Comparison of ENCODE assay signal across 20 cellular contexts in genomic region chr19:1278713-1279112, GRCh38. TPM values are rescaled to one million over a fixed set of nuclear protein-coding genes. Genes with fewer than 3 reads are reported as not detected.
DNase-seq lines count a peak whose midpoint lies in the region; ATAC-seq, FAIRE-seq and TF ChIP-seq lines count a peak whose summit lies in the region.
"Had no signal": no experiment of that assay in that cellular context is flagged by ENCODE, and none has a peak within 500 bp of the region (broad histone marks: within the 10 kb centered on the region; RNA-seq: fewer than 3 reads in every experiment).

No MANE protein-coding gene starts in this region.

- no peak for TF ChIP-seq RAD21 in HepG2 (CRISPR knock-in tag; IDR thresholded peaks at IDR 0.05)

- peaks cover 12% of the 10 kb centered on the region for H3K79me1 ChIP-seq in trophoblast cell (ENCODE audit: low read length)

- WGBS in HepG2 (ENCODE audit: low lambda C conversion rate) = 92% methylated on average over 5 of the region's 13 CpGs
- WGBS in trophoblast cell (ENCODE audit: extremely low coverage, insufficient coverage, insufficient read length) = no CpG with 5 or more reads among the region's 13 CpGs

- H2BK12ac ChIP-seq in trophoblast cell (ENCODE audit: low read length) = no peak overlapping the region

- intact Hi-C loops in HepG2 (cut with micrococcal nuclease; ENCODE audit: unreplicated experiment) = loop anchor here (1.0 to 2.0 kb wide), 2 partner anchors 36 to 94 kb away; no protein-coding TSS in a partner anchor

- H3K9me3 ChIP-seq in HEK293 (ENCODE audit: control insufficient read depth, insufficient read depth, low read depth, low read length) = no peaks in the 10 kb centered on the region
- no peaks in the 10 kb centered on the region for H3K9me3 ChIP-seq in HepG2 (ENCODE audit: low read length)
- no peaks in the 10 kb centered on the region for H3K9me3 ChIP-seq in trophoblast cell (ENCODE audit: insufficient read depth, low read depth, low read length)

- H3K23ac ChIP-seq in trophoblast cell (ENCODE audit: low read length) = no peak overlapping the region

- peaks cover 5% of the 10 kb centered on the region for H3K36me3 Mint-ChIP-seq in chondrocyte (ENCODE audit: low read depth)

- no peak overlapping the region for H3K4me3 ChIP-seq in AG09309 (ENCODE audit: control insufficient read depth, low read depth, low read length)
- H3K4me3 ChIP-seq in HEK293 (ENCODE audit: low read depth, low read length) = no peak overlapping the region
- H3K4me3 ChIP-seq in HepG2 (replicated peaks in 1 of 3; ENCODE audit: insufficient read depth in 1 of 3, low read depth in 2 of 3, low read length in 3 of 3) = no peak overlapping the region
- H3K4me3 ChIP-seq in trophoblast cell (ENCODE audit: low read depth, low read length) = peak overlapping the region; percentile 18
- no peak overlapping the region for H3K4me3 ChIP-seq in foreskin fibroblast (ENCODE audit: low read depth in 1 of 2, low read length in 2 of 2)
- H3K4me3 ChIP-seq: GM23338 had no signal

- CTCF ChIA-PET in HEK293 (lab: Yijun Ruan, JAX) (interaction anchor here (0.6 to 4.4 kb wide), 10 partner anchors 34 to 231 kb away, joined by 3 to 28 read pairs (median 3); partner anchors contain the start of gene ATP5F1D), HepG2 (lab: Yijun Ruan, JAX; ENCODE audit: low intra/inter-chr PET ratio, low total read pairs) (interaction anchor here (1.6 to 1.7 kb wide), 2 partner anchors 34 to 37 kb away, joined by 6 read pairs; no protein-coding TSS in a partner anchor)

- H3K36me3 ChIP-seq in HEK293 (ENCODE audit: control insufficient read depth in 2 of 2, insufficient read depth in 1 of 2, low read length in 2 of 2) (peaks cover 0 to 50% of the 10 kb centered on the region in 2 experiments; a peak in 1 of 3 replicates), HepG2 (replicated peaks in 1 of 2; ENCODE audit: control insufficient read depth in 1 of 2, insufficient read depth in 2 of 2, low read length in 2 of 2) (peaks cover 9 to 23% of the 10 kb centered on the region in 2 experiments; a peak in 4 of 5 replicates), trophoblast cell (ENCODE audit: control insufficient read depth in 1 of 2, insufficient read depth in 2 of 2, low read length in 2 of 2) (peaks cover 23% of the 10 kb centered on the region in 2 experiments)

- no peak overlapping the region for H3K4ac ChIP-seq in trophoblast cell (ENCODE audit: low read depth, low read length)

- no peak overlapping the region for H3K9ac ChIP-seq in HepG2 (ENCODE audit: insufficient read depth, low read depth, low read length)
- H3K9ac ChIP-seq in trophoblast cell (ENCODE audit: low read length) = no peak overlapping the region

- H3K79me2 ChIP-seq in HepG2 (ENCODE audit: insufficient read depth, low read length) = peaks cover 4% of the 10 kb centered on the region
- H3K79me2 ChIP-seq in trophoblast cell (ENCODE audit: control insufficient read depth, insufficient read depth, low read length, poor library complexity) = peaks cover 10% of the 10 kb centered on the region

- H2AFZ ChIP-seq in HepG2 (ENCODE audit: low read length) (no peak overlapping the region), trophoblast cell (ENCODE audit: insufficient read depth, low read length, poor library complexity) (no peak overlapping the region)
- H2AFZ ChIP-seq: GM23338 had no signal

- H3K18ac ChIP-seq in trophoblast cell (ENCODE audit: low read length) = no peak overlapping the region

- no peak for ATAC-seq in HepG2
- ATAC-seq: GM23338, HCT116 had no signal

- H3K4me1 Mint-ChIP-seq in chondrocyte (ENCODE audit: low read depth) = peaks cover 18% of the 10 kb centered on the region

- no peak for TF ChIP-seq POLR2A in HepG2 (IDR thresholded peaks at IDR 0.05; ENCODE audit: insufficient read depth in 1 of 2, low read depth in 2 of 2, low read length in 2 of 2)

- H4K91ac ChIP-seq in trophoblast cell (ENCODE audit: low read depth, low read length) = no peak overlapping the region

- peaks cover 8% of the 10 kb centered on the region for H3K4me1 ChIP-seq in HEK293 (ENCODE audit: control insufficient read depth, insufficient read depth, low read length)
- peaks cover 37% of the 10 kb centered on the region for H3K4me1 ChIP-seq in HepG2 (ENCODE audit: insufficient read depth, low read length)
- H3K4me1 ChIP-seq in trophoblast cell (ENCODE audit: control insufficient read depth in 1 of 2, insufficient read depth in 2 of 2, low read length in 2 of 2) = peaks cover 17 to 18% of the 10 kb centered on the region in 2 experiments

- H3K27me3 ChIP-seq in HepG2 (ENCODE audit: control insufficient read depth in 1 of 2, insufficient read depth in 2 of 2, low read length in 2 of 2) = no peaks in the 10 kb centered on the region
- H3K27me3 ChIP-seq in trophoblast cell (ENCODE audit: insufficient read depth, low read length) = no peaks in the 10 kb centered on the region

- TF ChIP-seq EP300 in HepG2 (IDR thresholded peaks at IDR 0.05; ENCODE audit: low read depth in 2 of 2, low read length in 2 of 2) (no peak), HepG2 (CRISPR knock-in tag; IDR thresholded peaks at IDR 0.05; ENCODE audit: borderline replicate concordance) (no peak)

- H3K27ac Mint-ChIP-seq in chondrocyte (ENCODE audit: unreplicated experiment) = no peak overlapping the region
- H3K27ac Mint-ChIP-seq: GM23338 had no signal

- H3K4me2 ChIP-seq in HepG2 (ENCODE audit: low read depth, low read length) (no peak overlapping the region), trophoblast cell (ENCODE audit: low read length) (no peak overlapping the region)
- H3K4me2 ChIP-seq: GM23338 had no signal

- TF ChIP-seq CTCF in AG09309 (IDR thresholded peaks at IDR 0.05; ENCODE audit: control insufficient read depth, insufficient read depth, low read depth, low read length, missing control alignments) = peak; percentile 1
- TF ChIP-seq CTCF in HEK293 (tag by site-specific recombination; IDR thresholded peaks at IDR 0.05) = no peak
- TF ChIP-seq CTCF in HepG2 (CRISPR knock-in tag; IDR thresholded peaks at IDR 0.05) = no peak
- TF ChIP-seq CTCF in foreskin fibroblast (IDR thresholded peaks at IDR 0.05; ENCODE audit: low read depth, low read length) = no peak
- TF ChIP-seq CTCF in chondrocyte (IDR thresholded peaks at IDR 0.05) = no peak

- DNase-seq in AG09309 (ENCODE audit: low read depth) (no peak), HepG2 (ENCODE audit: low spot score) (no peak), trophoblast cell (no peak), foreskin fibroblast (no peak), NK-92 (lab: John Stamatoyannopoulos, UW; ENCODE audit: unreplicated experiment) (no peak), chondrocyte (ENCODE audit: low spot score) (no peak)
- DNase-seq: ACHN; AML-193; CD4-positive, alpha-beta T cell; DMS153; DMS79; GDM1; H7 had no signal

- no peaks in the 10 kb centered on the region for H3K27me3 Mint-ChIP-seq in chondrocyte (ENCODE audit: low read depth)

- peaks cover 3% of the 10 kb centered on the region; the same call in 1 of the 2 replicates for H4K20me1 ChIP-seq in HepG2 (ENCODE audit: insufficient read depth, low read length)

- no peak overlapping the region for H2BK120ac ChIP-seq in trophoblast cell (ENCODE audit: insufficient read depth, low read length, poor library complexity)

- H3K27ac ChIP-seq in HEK293 (ENCODE audit: extremely low read depth, low read depth, low read length) = no peak overlapping the region
- H3K27ac ChIP-seq in HepG2 (ENCODE audit: extremely low read length, insufficient read depth, low read length) = no peak overlapping the region
- H3K27ac ChIP-seq in trophoblast cell (ENCODE audit: low read depth, low read length) = no peak overlapping the region
- H3K27ac ChIP-seq: C4-2B had no signal

- no peak overlapping the region for H3K14ac ChIP-seq in trophoblast cell (ENCODE audit: low read length)

- H3K4me3 Mint-ChIP-seq in chondrocyte (ENCODE audit: unreplicated experiment) = no peak overlapping the region
- H3K4me3 Mint-ChIP-seq: GM23338 had no signal

- no peak overlapping the region for H2AK5ac ChIP-seq in trophoblast cell (ENCODE audit: low read length)

- H4K8ac ChIP-seq in trophoblast cell (ENCODE audit: low read depth, low read length) = no peak overlapping the region

- FAIRE-seq in HepG2 (lab: Jason Lieb, UNC) = no peak
- FAIRE-seq: A204.1, GM18507 had no signal

- POLR2A ChIA-PET in HEK293 (lab: Yijun Ruan, JAX) = interaction anchor here (0.6 to 2.8 kb wide), 4 partner anchors 9 to 111 kb away, joined by 3 to 26 read pairs (median 6); partner anchors contain the start of gene CIRBP
- POLR2A ChIA-PET in HepG2 (lab: Yijun Ruan, JAX) = interaction anchor here (1.3 to 1.5 kb wide), 2 partner anchors 9 to 94 kb away, joined by 8 to 12 read pairs; partner anchors contain the start of gene CIRBP

- BruUV-seq in HepG2 (replicated peaks; lab: Mats Ljungman, UMichigan) = no TSS peak

- in situ Hi-C loops in HepG2 (cut with HindIII; ENCODE audit: extremely low pct_ligation_motif_present, low pct_unique_long_range_greater_than_20kb) = loop anchor here (5.0 kb wide), 1 partner anchor 36 kb away; the partner anchor contains the start of gene ATP5F1D

- H4K12ac ChIP-seq in trophoblast cell (ENCODE audit: low read depth, low read length) = no peak overlapping the region

- no peaks in the 10 kb centered on the region for H3K9me3 Mint-ChIP-seq in chondrocyte (ENCODE audit: low read depth)
- H3K9me3 Mint-ChIP-seq: CD4-positive, alpha-beta T cell; GM23338 had no signal

- no peak overlapping the region for H2BK5ac ChIP-seq in trophoblast cell (ENCODE audit: low read depth, low read length, poor library complexity)

RNA-seq across cellular contexts. Expression of gene FAM174C, which starts 3.4 kb away (rescaled TPM):
- total RNA-seq in HepG2 (2016; rRNA removed; fragmentation: Illumina TruSeq; extraction: Trizol) = 21.9 and 31.3 TPM in 2 replicates
- total RNA-seq in HepG2 (2016; cell fraction: cytosol; rRNA removed; fragmentation: Illumina TruSeq; extraction: Trizol; ENCODE audit: low read depth) = 67.5 and 90.2 TPM in 2 replicates
- total RNA-seq in HepG2 (2016; cell fraction: insoluble cytoplasmic fraction; rRNA removed; fragmentation: Illumina TruSeq; extraction: Trizol) = 14.2 and 28.2 TPM in 2 replicates
- 57.9 and 74.3 TPM in 2 replicates for total RNA-seq in HepG2 (2016; cell fraction: membrane; rRNA removed; fragmentation: Illumina TruSeq; extraction: Trizol)
- total RNA-seq in HepG2 (2016; cell fraction: nucleus; rRNA removed; fragmentation: Illumina TruSeq; extraction: Trizol) = 18.6 and 22.9 TPM in 2 replicates
- 19.5 and 21.2 TPM in 2 replicates for polyA plus RNA-seq in HepG2 (2011; rRNA removed)
- polyA plus RNA-seq in HepG2 (2011; cell fraction: cytosol; rRNA removed) = 21.0 and 42.4 TPM in 2 replicates
- 45.8 and 49.4 TPM in 2 replicates for polyA plus RNA-seq in HepG2 (2011; cell fraction: nucleus; rRNA removed)
- 14.1 and 18.2 TPM in 2 replicates for polyA plus RNA-seq in HepG2 (2012)
- 104 and 136 TPM in 2 replicates for polyA plus RNA-seq in HepG2 (2016; cell fraction: cytosol; fragmentation: Illumina TruSeq; extraction: Trizol; ENCODE audit: low read depth)
- polyA plus RNA-seq in HepG2 (2016; cell fraction: insoluble cytoplasmic fraction; fragmentation: Illumina TruSeq; extraction: Trizol; ENCODE audit: low read depth) = 24.1 and 30.7 TPM in 2 replicates
- 78.9 and 88.8 TPM in 2 replicates for polyA plus RNA-seq in HepG2 (2016; cell fraction: membrane; fragmentation: Illumina TruSeq; extraction: Trizol; ENCODE audit: low read depth)
- 43.0 and 56.8 TPM in 2 replicates for polyA plus RNA-seq in HepG2 (2016; cell fraction: nucleus; fragmentation: Illumina TruSeq; extraction: Trizol; ENCODE audit: insufficient read depth, low read depth)
- polyA minus RNA-seq in HepG2 (2011; rRNA and poly(A)+ RNA removed; ENCODE audit: low replicate concordance) = 15.5 and 24.8 TPM in 2 replicates
- 9.4 and 11.7 TPM in 2 replicates for polyA minus RNA-seq in HepG2 (2011; cell fraction: cytosol; rRNA and poly(A)+ RNA removed)
- 6.5 and 6.8 TPM in 2 replicates for polyA minus RNA-seq in HepG2 (2011; cell fraction: nucleus; rRNA and poly(A)+ RNA removed)
- 58.5 and 63.2 TPM in 2 replicates for polyA plus RNA-seq in trophoblast cell (2013)
- 32.7 to 41.3 TPM (median 36.1 TPM) in 3 replicates for total RNA-seq in chondrocyte

RNA-seq across cellular contexts. Expression of gene EFNA2, which starts 7.0 kb away (rescaled TPM):
- total RNA-seq in HepG2 (2016; rRNA removed; fragmentation: Illumina TruSeq; extraction: Trizol) (4.3 and 9.9 TPM in 2 replicates), chondrocyte (7.0 to 7.9 TPM (median 7.2 TPM) in 3 replicates)
- 15.0 and 18.4 TPM in 2 replicates for total RNA-seq in HepG2 (2016; cell fraction: cytosol; rRNA removed; fragmentation: Illumina TruSeq; extraction: Trizol; ENCODE audit: low read depth)
- 5.2 and 11.1 TPM in 2 replicates for total RNA-seq in HepG2 (2016; cell fraction: insoluble cytoplasmic fraction; rRNA removed; fragmentation: Illumina TruSeq; extraction: Trizol)
- total RNA-seq in HepG2 (2016; cell fraction: membrane; rRNA removed; fragmentation: Illumina TruSeq; extraction: Trizol) = 27.1 and 33.2 TPM in 2 replicates
- total RNA-seq in HepG2 (2016; cell fraction: nucleus; rRNA removed; fragmentation: Illumina TruSeq; extraction: Trizol) = 3.7 and 6.5 TPM in 2 replicates
- 6.0 and 11.1 TPM in 2 replicates for polyA plus RNA-seq in HepG2 (2011; rRNA removed)
- polyA plus RNA-seq in HepG2 (2011; cell fraction: cytosol; rRNA removed) = 7.3 and 14.1 TPM in 2 replicates
- polyA plus RNA-seq in HepG2 (2011; cell fraction: nucleus; rRNA removed) = 17.9 and 19.5 TPM in 2 replicates
- 6.4 and 6.8 TPM in 2 replicates for polyA plus RNA-seq in HepG2 (2012)
- 17.9 and 19.1 TPM in 2 replicates for polyA plus RNA-seq in HepG2 (2016; cell fraction: cytosol; fragmentation: Illumina TruSeq; extraction: Trizol; ENCODE audit: low read depth)
- 7.9 and 11.2 TPM in 2 replicates for polyA plus RNA-seq in HepG2 (2016; cell fraction: insoluble cytoplasmic fraction; fragmentation: Illumina TruSeq; extraction: Trizol; ENCODE audit: low read depth)
- 27.7 and 33.0 TPM in 2 replicates for polyA plus RNA-seq in HepG2 (2016; cell fraction: membrane; fragmentation: Illumina TruSeq; extraction: Trizol; ENCODE audit: low read depth)
- 11.7 and 13.4 TPM in 2 replicates for polyA plus RNA-seq in HepG2 (2016; cell fraction: nucleus; fragmentation: Illumina TruSeq; extraction: Trizol; ENCODE audit: insufficient read depth, low read depth)
- 0.28 and 20.0 TPM in 2 replicates for polyA minus RNA-seq in HepG2 (2011; rRNA and poly(A)+ RNA removed; ENCODE audit: low replicate concordance)
- 23.0 and 23.8 TPM in 2 replicates for polyA minus RNA-seq in HepG2 (2011; cell fraction: cytosol; rRNA and poly(A)+ RNA removed)
- 2.8 and 4.2 TPM in 2 replicates for polyA minus RNA-seq in HepG2 (2011; cell fraction: nucleus; rRNA and poly(A)+ RNA removed)
- polyA plus RNA-seq in trophoblast cell (2013) = 7.2 and 7.3 TPM in 2 replicates
- total RNA-seq: CD4-positive, alpha-beta T cell had no signal
- polyA plus RNA-seq: BJ had no signal

RNA-seq across cellular contexts. Expression of gene CIRBP, which starts 9.6 kb away (rescaled TPM):
- total RNA-seq in HepG2 (2016; rRNA removed; fragmentation: Illumina TruSeq; extraction: Trizol) (133 and 135 TPM in 2 replicates), chondrocyte (295 to 320 TPM (median 303 TPM) in 3 replicates)
- total RNA-seq in HepG2 (2016; cell fraction: cytosol; rRNA removed; fragmentation: Illumina TruSeq; extraction: Trizol; ENCODE audit: low read depth) = 96.6 and 116 TPM in 2 replicates
- 122 and 153 TPM in 2 replicates for total RNA-seq in HepG2 (2016; cell fraction: insoluble cytoplasmic fraction; rRNA removed; fragmentation: Illumina TruSeq; extraction: Trizol)
- total RNA-seq in HepG2 (2016; cell fraction: membrane; rRNA removed; fragmentation: Illumina TruSeq; extraction: Trizol) = 83.7 and 88.2 TPM in 2 replicates
- total RNA-seq in HepG2 (2016; cell fraction: nucleus; rRNA removed; fragmentation: Illumina TruSeq; extraction: Trizol) = 100 and 108 TPM in 2 replicates
- polyA plus RNA-seq in HepG2 (2011; rRNA removed) = 140 and 177 TPM in 2 replicates
- polyA plus RNA-seq in HepG2 (2011; cell fraction: cytosol; rRNA removed) = 120 and 152 TPM in 2 replicates
- 887 and 1,037 TPM in 2 replicates for polyA plus RNA-seq in HepG2 (2011; cell fraction: nucleus; rRNA removed)
- 154 and 221 TPM in 2 replicates for polyA plus RNA-seq in HepG2 (2012)
- 39.2 and 45.5 TPM in 2 replicates for polyA plus RNA-seq in HepG2 (2016; cell fraction: cytosol; fragmentation: Illumina TruSeq; extraction: Trizol; ENCODE audit: low read depth)
- 156 and 182 TPM in 2 replicates for polyA plus RNA-seq in HepG2 (2016; cell fraction: insoluble cytoplasmic fraction; fragmentation: Illumina TruSeq; extraction: Trizol; ENCODE audit: low read depth)
- polyA plus RNA-seq in HepG2 (2016; cell fraction: membrane; fragmentation: Illumina TruSeq; extraction: Trizol; ENCODE audit: low read depth) = 63.6 and 72.0 TPM in 2 replicates
- polyA plus RNA-seq in HepG2 (2016; cell fraction: nucleus; fragmentation: Illumina TruSeq; extraction: Trizol; ENCODE audit: insufficient read depth, low read depth) = 293 and 318 TPM in 2 replicates
- polyA minus RNA-seq in HepG2 (2011; rRNA and poly(A)+ RNA removed; ENCODE audit: low replicate concordance) = 38.8 and 49.7 TPM in 2 replicates
- polyA minus RNA-seq in HepG2 (2011; cell fraction: cytosol; rRNA and poly(A)+ RNA removed) = 32.8 and 38.9 TPM in 2 replicates
- polyA minus RNA-seq in HepG2 (2011; cell fraction: nucleus; rRNA and poly(A)+ RNA removed) = 106 and 131 TPM in 2 replicates
- 116 and 120 TPM in 2 replicates for polyA plus RNA-seq in trophoblast cell (2013)

RNA-seq across cellular contexts. Expression of gene MIDN, which starts 30.3 kb away (rescaled TPM):
- 8.4 and 10.7 TPM in 2 replicates for total RNA-seq in HepG2 (2016; rRNA removed; fragmentation: Illumina TruSeq; extraction: Trizol)
- 6.5 and 7.9 TPM in 2 replicates for total RNA-seq in HepG2 (2016; cell fraction: cytosol; rRNA removed; fragmentation: Illumina TruSeq; extraction: Trizol; ENCODE audit: low read depth)
- 8.9 and 11.0 TPM in 2 replicates for total RNA-seq in HepG2 (2016; cell fraction: insoluble cytoplasmic fraction; rRNA removed; fragmentation: Illumina TruSeq; extraction: Trizol)
- total RNA-seq in HepG2 (2016; cell fraction: membrane; rRNA removed; fragmentation: Illumina TruSeq; extraction: Trizol) = 14.1 and 14.8 TPM in 2 replicates
- total RNA-seq in HepG2 (2016; cell fraction: nucleus; rRNA removed; fragmentation: Illumina TruSeq; extraction: Trizol) = 17.3 and 19.0 TPM in 2 replicates
- polyA plus RNA-seq in HepG2 (2011; rRNA removed) = 18.0 and 19.6 TPM in 2 replicates
- polyA plus RNA-seq in HepG2 (2011; cell fraction: cytosol; rRNA removed) = 14.8 and 17.8 TPM in 2 replicates
- 116 and 135 TPM in 2 replicates for polyA plus RNA-seq in HepG2 (2011; cell fraction: nucleus; rRNA removed)
- polyA plus RNA-seq in HepG2 (2012) = 27.5 and 28.1 TPM in 2 replicates
- 2.7 and 3.3 TPM in 2 replicates for polyA plus RNA-seq in HepG2 (2016; cell fraction: cytosol; fragmentation: Illumina TruSeq; extraction: Trizol; ENCODE audit: low read depth)
- 30.9 and 43.0 TPM in 2 replicates for polyA plus RNA-seq in HepG2 (2016; cell fraction: insoluble cytoplasmic fraction; fragmentation: Illumina TruSeq; extraction: Trizol; ENCODE audit: low read depth)
- 10.2 and 10.3 TPM in 2 replicates for polyA plus RNA-seq in HepG2 (2016; cell fraction: membrane; fragmentation: Illumina TruSeq; extraction: Trizol; ENCODE audit: low read depth)
- 76.5 and 77.9 TPM in 2 replicates for polyA plus RNA-seq in HepG2 (2016; cell fraction: nucleus; fragmentation: Illumina TruSeq; extraction: Trizol; ENCODE audit: insufficient read depth, low read depth)
- 14.0 and 39.5 TPM in 2 replicates for polyA minus RNA-seq in HepG2 (2011; rRNA and poly(A)+ RNA removed; ENCODE audit: low replicate concordance)
- polyA minus RNA-seq in HepG2 (2011; cell fraction: cytosol; rRNA and poly(A)+ RNA removed) = 42.7 and 47.0 TPM in 2 replicates
- polyA minus RNA-seq in HepG2 (2011; cell fraction: nucleus; rRNA and poly(A)+ RNA removed) = 36.8 and 48.0 TPM in 2 replicates
- polyA plus RNA-seq in trophoblast cell (2013) = 159 and 165 TPM in 2 replicates
- total RNA-seq in chondrocyte = 64.5 to 75.3 TPM (median 68.3 TPM) in 3 replicates

RNA-seq across cellular contexts. Expression of gene ATP5F1D, which starts 37.2 kb away (rescaled TPM):
- total RNA-seq in HepG2 (2016; rRNA removed; fragmentation: Illumina TruSeq; extraction: Trizol) = 78.7 and 88.0 TPM in 2 replicates
- 72.7 and 79.4 TPM in 2 replicates for total RNA-seq in HepG2 (2016; cell fraction: cytosol; rRNA removed; fragmentation: Illumina TruSeq; extraction: Trizol; ENCODE audit: low read depth)
- 80.1 and 93.1 TPM in 2 replicates for total RNA-seq in HepG2 (2016; cell fraction: insoluble cytoplasmic fraction; rRNA removed; fragmentation: Illumina TruSeq; extraction: Trizol)
- total RNA-seq in HepG2 (2016; cell fraction: membrane; rRNA removed; fragmentation: Illumina TruSeq; extraction: Trizol) = 72.8 and 84.2 TPM in 2 replicates
- 40.6 and 53.8 TPM in 2 replicates for total RNA-seq in HepG2 (2016; cell fraction: nucleus; rRNA removed; fragmentation: Illumina TruSeq; extraction: Trizol)
- 39.4 and 49.3 TPM in 2 replicates for polyA plus RNA-seq in HepG2 (2011; rRNA removed)
- 61.0 and 112 TPM in 2 replicates for polyA plus RNA-seq in HepG2 (2011; cell fraction: cytosol; rRNA removed)
- 105 and 111 TPM in 2 replicates for polyA plus RNA-seq in HepG2 (2011; cell fraction: nucleus; rRNA removed)
- 67.0 and 70.9 TPM in 2 replicates for polyA plus RNA-seq in HepG2 (2012)
- polyA plus RNA-seq in HepG2 (2016; cell fraction: cytosol; fragmentation: Illumina TruSeq; extraction: Trizol; ENCODE audit: low read depth) = 126 and 135 TPM in 2 replicates
- 131 and 155 TPM in 2 replicates for polyA plus RNA-seq in HepG2 (2016; cell fraction: insoluble cytoplasmic fraction; fragmentation: Illumina TruSeq; extraction: Trizol; ENCODE audit: low read depth)
- 112 and 121 TPM in 2 replicates for polyA plus RNA-seq in HepG2 (2016; cell fraction: membrane; fragmentation: Illumina TruSeq; extraction: Trizol; ENCODE audit: low read depth)
- 129 and 134 TPM in 2 replicates for polyA plus RNA-seq in HepG2 (2016; cell fraction: nucleus; fragmentation: Illumina TruSeq; extraction: Trizol; ENCODE audit: insufficient read depth, low read depth)
- polyA minus RNA-seq in HepG2 (2011; rRNA and poly(A)+ RNA removed; ENCODE audit: low replicate concordance) = 60.5 and 86.6 TPM in 2 replicates
- polyA minus RNA-seq in HepG2 (2011; cell fraction: cytosol; rRNA and poly(A)+ RNA removed) = 53.6 and 68.0 TPM in 2 replicates
- polyA minus RNA-seq in HepG2 (2011; cell fraction: nucleus; rRNA and poly(A)+ RNA removed) = 14.7 and 18.9 TPM in 2 replicates
- polyA plus RNA-seq in trophoblast cell (2013) = 106 and 107 TPM in 2 replicates
- 110 to 125 TPM (median 122 TPM) in 3 replicates for total RNA-seq in chondrocyte
